12 cellular contexts compared by ENCODE assay signal in genomic region chr7:152989889-152990380, GRCh38.
A peak's percentile ranks its signal among the peaks of the same experiment; 100 is the strongest.
DNase-seq lines count a peak whose midpoint lies in the region; ATAC-seq and TF ChIP-seq lines count a peak whose summit lies in the region.
"Had no signal": no experiment of that assay in that cellular context is flagged by ENCODE, and none has a peak within 500 bp of the region (broad histone marks: within the 10 kb centered on the region; RNA-seq: fewer than 3 reads in every experiment).

No MANE protein-coding gene starts in this region.

- ATAC-seq in WTC11 (peak; percentile 93), GM18907 (IDR thresholded peaks at IDR 0.05; ENCODE audit: unreplicated experiment) (no peak)
- ATAC-seq: CD8-positive, alpha-beta T cell had no signal

- H3K27ac Mint-ChIP-seq in WTC11 = peak overlapping the region; percentile 100
- H3K27ac Mint-ChIP-seq in activated CD4-positive, alpha-beta memory T cell treated with anti-CD3 and anti-CD28 coated beads for 36 hours = no peak overlapping the region
- H3K27ac Mint-ChIP-seq: CD8-positive, alpha-beta T cell; naive B cell had no signal

- intact Hi-C loops in activated CD4-positive, alpha-beta memory T cell treated with anti-CD3 and anti-CD28 coated beads for 36 hours (cut with micrococcal nuclease) = no loop called here

- peak overlapping the region; percentile 32 for H3K4me3 Mint-ChIP-seq in WTC11
- no peak overlapping the region for H3K4me3 Mint-ChIP-seq in activated CD4-positive, alpha-beta memory T cell treated with anti-CD3 and anti-CD28 coated beads for 36 hours
- H3K4me3 Mint-ChIP-seq: CD8-positive, alpha-beta T cell; naive B cell had no signal

- peaks cover 66% of the 10 kb centered on the region for H3K4me1 Mint-ChIP-seq in WTC11
- no peaks in the 10 kb centered on the region for H3K4me1 Mint-ChIP-seq in activated CD4-positive, alpha-beta memory T cell treated with anti-CD3 and anti-CD28 coated beads for 36 hours (ENCODE audit: low read depth)
- H3K4me1 Mint-ChIP-seq: naive B cell had no signal

- H3K9me3 ChIP-seq in AG04450 (ENCODE audit: control insufficient read depth, insufficient read depth, low read length) (no peaks in the 10 kb centered on the region), iPS-20b (ENCODE audit: insufficient read depth, low read depth, low read length) (no peaks in the 10 kb centered on the region), BE2C (no peaks in the 10 kb centered on the region)
- H3K9me3 ChIP-seq: thoracic aorta had no signal

- no peaks in the 10 kb centered on the region for H3K27me3 ChIP-seq in AG04450 (ENCODE audit: control insufficient read depth, insufficient read depth, low read length)
- no peaks in the 10 kb centered on the region for H3K27me3 ChIP-seq in iPS-20b (ENCODE audit: insufficient read depth, low read length)
- no peaks in the 10 kb centered on the region for H3K27me3 ChIP-seq in BE2C

- H3K36me3 ChIP-seq in iPS-20b (ENCODE audit: insufficient read depth, low read depth, low read length) (no peaks in the 10 kb centered on the region), BE2C (no peaks in the 10 kb centered on the region)
- H3K36me3 ChIP-seq: thoracic aorta had no signal

- peaks cover 33% of the 10 kb centered on the region for H3K36me3 Mint-ChIP-seq in WTC11
- H3K36me3 Mint-ChIP-seq in activated CD4-positive, alpha-beta memory T cell treated with anti-CD3 and anti-CD28 coated beads for 36 hours = no peaks in the 10 kb centered on the region
- H3K36me3 Mint-ChIP-seq: CD8-positive, alpha-beta T cell; naive B cell had no signal

- CTCF ChIA-PET in AG04450 (lab: Charles Lee) (no interaction called here), WTC11 (lab: Charles Lee) (interaction anchor here (1.0 to 1.5 kb wide), 2 partner anchors 20 to 30 kb away, joined by 3 to 5 read pairs; no protein-coding TSS in a partner anchor)
- CTCF ChIA-PET in activated CD4-positive, alpha-beta memory T cell treated with anti-CD3 and anti-CD28 coated beads for 36 hours (lab: Charles Lee) = no interaction called here

- no peak for DNase-seq in AG04450 (ENCODE audit: low read depth, low spot score)
- DNase-seq in ELF-1 (ENCODE audit: low read depth, low spot score) = peak; percentile 71
- DNase-seq in WTC11 (ENCODE audit: low spot score) = peak; percentile 75
- no peak for DNase-seq in BE2C
- no peak for DNase-seq in activated CD4-positive, alpha-beta memory T cell treated with anti-CD3 and anti-CD28 coated beads for 36 hours
- DNase-seq: activated naive CD4-positive, alpha-beta T cell; CD8-positive, alpha-beta T cell; naive B cell had no signal

- peak overlapping the region; percentile 68; the same call in 1 of the 2 replicates for H3K9ac ChIP-seq in iPS-20b (ENCODE audit: low read depth, low read length)
- H3K9ac ChIP-seq: KMS-11 had no signal

- no peak for TF ChIP-seq CTCF in AG04450 (IDR thresholded peaks at IDR 0.05; ENCODE audit: low read depth, low read length)
- no peak for TF ChIP-seq CTCF in WTC11 (IDR thresholded peaks at IDR 0.05)
- no peak for TF ChIP-seq CTCF in BE2C (IDR thresholded peaks at IDR 0.05; ENCODE audit: low read depth, low read length)

- peak overlapping the region; percentile 0 for H3K27ac ChIP-seq in AG04450 (ENCODE audit: low read depth, low read length)
- H3K27ac ChIP-seq in iPS-20b (ENCODE audit: low read length) = peak overlapping the region; percentile 75
- H3K27ac ChIP-seq: KMS-11, thoracic aorta had no signal

- H3K4me1 ChIP-seq in iPS-20b (ENCODE audit: insufficient read depth, low read length) (peaks cover 28% of the 10 kb centered on the region), BE2C (no peaks in the 10 kb centered on the region)

- peaks cover 46% of the 10 kb centered on the region for H3K9me3 Mint-ChIP-seq in WTC11
- no peaks in the 10 kb centered on the region for H3K9me3 Mint-ChIP-seq in activated CD4-positive, alpha-beta memory T cell treated with anti-CD3 and anti-CD28 coated beads for 36 hours
- H3K9me3 Mint-ChIP-seq: CD8-positive, alpha-beta T cell had no signal

- H3K4me3 ChIP-seq in AG04450 (ENCODE audit: low read depth, low read length) (no peak overlapping the region), iPS-20b (ENCODE audit: low read length) (no peak overlapping the region), BE2C (ENCODE audit: low read depth, low read length) (no peak overlapping the region)
- H3K4me3 ChIP-seq: thoracic aorta had no signal

- POLR2A ChIA-PET in AG04450 (lab: Yijun Ruan, JAX) (no interaction called here), WTC11 (lab: Charles Lee) (interaction anchor here (0.5 kb wide), 1 partner anchor 76 kb away, joined by 3 read pairs; no protein-coding TSS in a partner anchor)
- POLR2A ChIA-PET in activated CD4-positive, alpha-beta memory T cell treated with anti-CD3 and anti-CD28 coated beads for 36 hours (lab: Charles Lee) = no interaction called here

- no peaks in the 10 kb centered on the region; the same call in none of the 2 replicates for H3K27me3 Mint-ChIP-seq in WTC11 (ENCODE audit: low read depth)
- no peaks in the 10 kb centered on the region for H3K27me3 Mint-ChIP-seq in activated CD4-positive, alpha-beta memory T cell treated with anti-CD3 and anti-CD28 coated beads for 36 hours

TF ChIP-seq in WTC11, 78 proteins besides CTCF, POLR2A, EP300 and RAD21:
- TF ChIP-seq AR (CRISPR knock-in tag; IDR thresholded peaks at IDR 0.05) (no peak), NFYB (CRISPR knock-in tag; conservative IDR thresholded peaks at IDR 0.05; ENCODE audit: low read depth) (peak; percentile 46; the same call in 1 of the 2 replicates), TP53 (CRISPR knock-in tag; IDR thresholded peaks at IDR 0.05) (peak; percentile 91)
TF ChIP-seq in WTC11: peak in this region for 2.

Comparison
In these comparisons a context has a peak if more than half of its experiments do, and no peak if none do; other contexts are left out.
1. DNase-seq: peak in ELF-1 (single experiment) and WTC11 (single experiment); none in AG04450 (single experiment), BE2C (single experiment) and activated CD4-positive, alpha-beta memory T cell treated with anti-CD3 and anti-CD28 coated beads for 36 hours (single experiment).